In the genomic region with DNA sequence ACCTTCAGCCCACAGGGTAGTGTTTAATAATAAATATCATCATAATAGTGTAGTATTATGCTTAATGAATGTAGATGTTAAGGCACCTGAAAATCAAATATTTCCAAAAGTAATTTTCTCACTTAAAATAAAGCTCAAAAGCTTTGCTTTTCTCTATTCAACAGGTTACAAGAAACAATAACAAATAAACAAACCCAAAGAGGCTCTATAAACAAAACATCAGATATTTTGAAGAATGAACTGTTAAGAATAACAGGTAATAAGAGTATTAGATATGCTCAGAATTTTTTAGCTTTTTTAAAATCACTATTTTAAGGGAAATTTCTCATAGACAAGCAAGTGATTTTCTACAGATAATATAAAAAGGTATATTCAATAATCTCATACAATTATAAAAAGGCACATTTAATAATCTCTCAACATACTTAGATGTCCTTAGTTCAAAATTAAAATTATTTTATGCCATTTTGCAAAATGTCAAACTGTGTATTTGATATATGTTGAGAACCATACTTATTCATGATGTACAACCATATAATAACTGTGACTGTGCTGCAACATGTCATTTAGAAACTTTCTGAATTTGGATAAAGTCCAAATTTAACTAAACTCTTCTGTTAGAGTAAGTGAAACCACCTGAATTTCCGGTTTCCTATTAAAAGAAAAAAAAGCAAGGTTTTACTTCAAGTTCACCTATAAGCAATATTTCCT, we compare ENCODE assay signal across 10 cellular contexts. TPM values are rescaled to one million over a fixed set of nuclear protein-coding genes. Genes with fewer than 3 reads are reported as not detected.
A peak's percentile ranks its signal among the peaks of the same experiment; 100 is the strongest.
DNase-seq lines count a peak whose midpoint lies in the region; ATAC-seq and TF ChIP-seq lines count a peak whose summit lies in the region.
"Had no signal": no experiment of that assay in that cellular context is flagged by ENCODE, and none has a peak within 500 bp of the region (broad histone marks: within the 10 kb centered on the region; RNA-seq: fewer than 3 reads in every experiment).

No MANE protein-coding gene starts in this region.

- no peak for TF ChIP-seq EP300 in Ishikawa (IDR thresholded peaks at IDR 0.05; ENCODE audit: borderline replicate concordance)

- intact Hi-C loops in lower lobe of right lung (cut with DNase I), result no loop called here

- peak; percentile 19 for DNase-seq in GM13977 (ENCODE audit: low spot score)
- DNase-seq in GDM1 (lab: John Stamatoyannopoulos, UW), result no peak
- no peak for DNase-seq in lower lobe of right lung
- DNase-seq in effector CD8-positive, alpha-beta T cell (lab: John Stamatoyannopoulos, UW), result no peak
- DNase-seq in HUDEP-2 (lab: John Stamatoyannopoulos, UW; ENCODE audit: unreplicated experiment in 76 of 76), result no peak
- DNase-seq: foreskin melanocyte, sigmoid colon had no signal

- H3K27me3 ChIP-seq in lower lobe of right lung (ENCODE audit: low read depth), result no peaks in the 10 kb centered on the region
- H3K27me3 ChIP-seq: sigmoid colon had no signal

- in situ Hi-C loops in GM13977 (cut with MboI; ENCODE audit: low pct_unique_long_range_greater_than_20kb, low sequenced_read_pairs, unreplicated experiment), result no loop called here

- H3K9me3 ChIP-seq in lower lobe of right lung, result no peaks in the 10 kb centered on the region
- H3K9me3 ChIP-seq: sigmoid colon had no signal

- H3K36me3 ChIP-seq in lower lobe of right lung, result peaks cover 55% of the 10 kb centered on the region

- no peaks in the 10 kb centered on the region for H3K4me1 ChIP-seq in lower lobe of right lung

- H3K27ac ChIP-seq in lower lobe of right lung, result no peak overlapping the region
- H3K27ac ChIP-seq: sigmoid colon had no signal

- peak; percentile 67 for ATAC-seq in GM19452 (IDR thresholded peaks at IDR 0.05; ENCODE audit: unreplicated experiment)
- ATAC-seq in HG02885 (IDR thresholded peaks at IDR 0.05; ENCODE audit: poor library complexity, unreplicated experiment), result peak; percentile 86
- ATAC-seq in lower lobe of right lung, result no peak

- no peak overlapping the region for H3K4me3 ChIP-seq in lower lobe of right lung
- H3K4me3 ChIP-seq: sigmoid colon had no signal

- no peak for TF ChIP-seq CTCF in GM13977 (IDR thresholded peaks at IDR 0.05; ENCODE audit: extremely low read depth, insufficient read depth, missing control alignments)
- no peak for TF ChIP-seq CTCF in lower lobe of right lung (IDR thresholded peaks at IDR 0.05)

- no peak for TF ChIP-seq RAD21 in Ishikawa (IDR thresholded peaks at IDR 0.05; ENCODE audit: low read depth)

TF ChIP-seq in Ishikawa, 13 proteins besides CTCF, POLR2A, EP300 and RAD21:
- TF ChIP-seq NFIC (IDR thresholded peaks at IDR 0.05), result 0 out of 2 replicates have a peak, but pooled peaks have one; percentile 15
- TF ChIP-seq TCF12 (IDR thresholded peaks at IDR 0.05; ENCODE audit: low read depth), result no peak
TF ChIP-seq in Ishikawa: peak in this region for 1.

RNA-seq across cellular contexts. Expression of gene PHIP, which starts 35.8 kb away (rescaled TPM):
- total RNA-seq in lower lobe of right lung, result 35.6 TPM

Comparison
In these comparisons a context has a peak if more than half of its experiments do, and no peak if none do; other contexts are left out.
1. ATAC-seq: peak in GM19452 (single experiment) and HG02885 (single experiment); none in lower lobe of right lung (0 of 2).